ENCODE assay signal across 1 cellular context in genomic region chr17:41555105-41555887, GRCh38.
A peak's percentile ranks its signal among the peaks of the same experiment; 100 is the strongest.
TF ChIP-seq lines count a peak whose summit lies in the region.

No MANE protein-coding gene starts in this region.

TF ChIP-seq in HepG2, 621 proteins besides CTCF, POLR2A, EP300 and RAD21:
- TF ChIP-seq ARID2 (CRISPR knock-in tag; IDR thresholded peaks at IDR 0.05; ENCODE audit: borderline replicate concordance) (no peak), ZKSCAN8 (CRISPR knock-in tag; IDR thresholded peaks at IDR 0.05; ENCODE audit: borderline replicate concordance) (peak; percentile 84)
